1 cellular context compared by ENCODE assay signal in the genomic region with DNA sequence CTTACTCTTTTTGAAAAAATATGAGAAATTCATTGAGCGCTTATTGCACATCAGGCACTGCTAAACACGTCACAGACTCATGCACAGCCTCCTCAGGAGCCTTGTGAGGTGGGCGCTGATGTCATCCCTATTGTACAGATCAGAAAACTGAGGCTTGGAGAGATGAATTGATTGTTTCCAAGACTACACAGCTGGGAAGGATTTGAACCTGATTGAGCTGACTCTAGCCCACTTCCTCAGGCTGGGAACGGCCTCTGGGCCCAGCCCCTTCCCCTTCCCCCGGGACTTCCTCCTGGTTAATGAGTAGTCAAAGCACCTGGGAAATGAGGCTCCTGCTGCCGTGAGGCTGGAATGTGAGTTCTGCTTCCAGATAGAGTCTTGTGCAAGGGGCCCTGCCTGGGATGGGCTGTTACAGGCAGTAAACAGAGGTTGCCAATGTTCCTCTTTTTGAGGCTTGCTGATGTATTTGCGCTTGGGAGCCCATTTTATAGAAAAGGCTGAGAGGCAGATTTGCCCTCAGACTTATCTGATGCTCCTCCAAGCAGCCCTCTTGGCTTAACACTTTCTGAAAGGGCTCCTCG.
TF ChIP-seq lines count a peak whose summit lies in the region.

No MANE protein-coding gene starts in this region.

TF ChIP-seq in GM12878, 131 proteins besides CTCF, POLR2A, EP300 and RAD21:
- TF ChIP-seq, protein P1, sequence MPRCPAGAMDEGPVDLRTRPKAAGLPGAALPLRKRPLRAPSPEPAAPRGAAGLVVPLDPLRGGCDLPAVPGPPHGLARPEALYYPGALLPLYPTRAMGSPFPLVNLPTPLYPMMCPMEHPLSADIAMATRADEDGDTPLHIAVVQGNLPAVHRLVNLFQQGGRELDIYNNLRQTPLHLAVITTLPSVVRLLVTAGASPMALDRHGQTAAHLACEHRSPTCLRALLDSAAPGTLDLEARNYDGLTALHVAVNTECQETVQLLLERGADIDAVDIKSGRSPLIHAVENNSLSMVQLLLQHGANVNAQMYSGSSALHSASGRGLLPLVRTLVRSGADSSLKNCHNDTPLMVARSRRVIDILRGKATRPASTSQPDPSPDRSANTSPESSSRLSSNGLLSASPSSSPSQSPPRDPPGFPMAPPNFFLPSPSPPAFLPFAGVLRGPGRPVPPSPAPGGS (IDR thresholded peaks at IDR 0.05; ENCODE audit: borderline replicate concordance, insufficient read depth, low read depth, low read length, poor library complexity, severe bottlenecking) = peak; percentile 36
- no peak for TF ChIP-seq SP1 (IDR thresholded peaks at IDR 0.05; ENCODE audit: low read depth, low read length)
TF ChIP-seq in GM12878: peak in this region for 1.
